Comparison of ENCODE assay signal across 20 cellular contexts in genomic region chr20:51309128-51309527, GRCh38.
DNase-seq lines count a peak whose midpoint lies in the region; ATAC-seq, FAIRE-seq and TF ChIP-seq lines count a peak whose summit lies in the region.
"Had no signal": no experiment of that assay in that cellular context is flagged by ENCODE, and none has a peak within 500 bp of the region (broad histone marks: within the 10 kb centered on the region; RNA-seq: fewer than 3 reads in every experiment).

No MANE protein-coding gene starts in this region.

- DNase-seq in A549 (ENCODE audit: low read depth in 1 of 2, low spot score in 1 of 2) (no peak), K562 (ENCODE audit: extremely low read depth in 1 of 4, low spot score in 3 of 4) (no peak), mesendoderm (no peak), NCI-H187 treated with DMSO at 0.1 percent for 48 hours (lab: John Stamatoyannopoulos, UW) (no peak), NCI-H1092 treated with DMSO at 0.1 percent for 48 hours (lab: John Stamatoyannopoulos, UW) (no peak), neural progenitor cell (ENCODE audit: low spot score) (no peak), MM.1S (no peak)
- DNase-seq: CD8-positive, alpha-beta T cell; COR-L47; DMS153; DND-41; GDM1; H9 had no signal

- TF ChIP-seq CTCF in A549 (IDR thresholded peaks at IDR 0.05): no peak
- no peak for TF ChIP-seq CTCF in K562 (IDR thresholded peaks at IDR 0.05 in 2 of 3, conservative IDR thresholded peaks at IDR 0.05 in 1 of 3; ENCODE audit: insufficient read depth in 2 of 3, low read depth in 1 of 3, low read length in 3 of 3)
- no peak for TF ChIP-seq CTCF in neural progenitor cell (IDR thresholded peaks at IDR 0.05)
- TF ChIP-seq CTCF in MM.1S (IDR thresholded peaks at IDR 0.05; ENCODE audit: low read length): no peak

- no peak overlapping the region for H2BK120ac ChIP-seq in mesendoderm (ENCODE audit: low read depth, low read length)

- H3K36me3 Mint-ChIP-seq in neural progenitor cell: no peaks in the 10 kb centered on the region
- H3K36me3 Mint-ChIP-seq: CD14-positive monocyte; CD8-positive, alpha-beta T cell; IgD-negative memory B cell had no signal

- no peak overlapping the region for H3K4me3 ChIP-seq in A549
- H3K4me3 ChIP-seq in HUES6 (ENCODE audit: low read depth, low read length): no peak overlapping the region
- H3K4me3 ChIP-seq in K562: no peak overlapping the region
- H3K4me3 ChIP-seq in mesendoderm (ENCODE audit: low read length): no peak overlapping the region
- H3K4me3 ChIP-seq in neural progenitor cell: no peak overlapping the region
- no peak overlapping the region for H3K4me3 ChIP-seq in MM.1S (ENCODE audit: low read length)
- H3K4me3 ChIP-seq: GM23338 had no signal

- no peak for FAIRE-seq in A549 (lab: Jason Lieb, UNC)
- FAIRE-seq in K562 (lab: Jason Lieb, UNC): no peak
- FAIRE-seq: D721Med, GM12892 had no signal

- H3K27me3 ChIP-seq in HUES6 (ENCODE audit: control insufficient read depth, insufficient read depth, low read length) (no peaks in the 10 kb centered on the region), K562 (ENCODE audit: control insufficient read depth in 2 of 2, insufficient read depth in 2 of 2, low read length in 2 of 2) (peaks cover 3 to 17% of the 10 kb centered on the region in 2 experiments; a peak in 3 of 5 replicates), mesendoderm (ENCODE audit: insufficient read depth, low read length, poor library complexity) (no peaks in the 10 kb centered on the region), neural progenitor cell (no peaks in the 10 kb centered on the region), MM.1S (replicated peaks; ENCODE audit: insufficient read depth, low read length) (no peaks in the 10 kb centered on the region)

- H3K4ac ChIP-seq in mesendoderm (ENCODE audit: low read depth, low read length): peak overlapping the region; percentile 67

- no peaks in the 10 kb centered on the region for H3K9me1 ChIP-seq in K562 (ENCODE audit: control insufficient read depth, insufficient read depth, low read length)

- H2AK5ac ChIP-seq in mesendoderm (ENCODE audit: low read length): peak overlapping the region; percentile 25

- no peak for TF ChIP-seq EP300 in A549 (IDR thresholded peaks at IDR 0.05)
- TF ChIP-seq EP300 in K562 (IDR thresholded peaks at IDR 0.05; ENCODE audit: low read length): no peak

- peaks cover 9% of the 10 kb centered on the region for H3K9me3 Mint-ChIP-seq in neural progenitor cell
- H3K9me3 Mint-ChIP-seq: CD8-positive, alpha-beta T cell; IgD-negative memory B cell had no signal

- peak overlapping the region; percentile 89 for H3K18ac ChIP-seq in mesendoderm (ENCODE audit: low read length)

- H3K56ac ChIP-seq in mesendoderm (ENCODE audit: low read length): peak overlapping the region; percentile 44

- H3K27ac ChIP-seq in A549 (peak overlapping the region; percentile 43 to 54; a peak in 2 of 6 replicates), HUES6 (ENCODE audit: low read depth, low read length) (no peak overlapping the region; the same call in 1 of the 2 replicates), K562 (ENCODE audit: extremely low read depth, low read depth, low read length) (no peak overlapping the region), mesendoderm (ENCODE audit: low read depth, low read length) (peak overlapping the region; percentile 30), neural progenitor cell (no peak overlapping the region), MM.1S (ENCODE audit: low read length) (no peak overlapping the region)
- H3K27ac ChIP-seq: HL-60 had no signal

- POLR2A ChIA-PET in A549 (lab: Yijun Ruan, JAX) (no interaction called here), K562 (lab: Yijun Ruan, JAX) (interaction anchor here (1.0 kb wide), 1 partner anchor 245 kb away, joined by 3 read pairs; no protein-coding TSS in a partner anchor)

- CTCF ChIA-PET in A549 (lab: Yijun Ruan, JAX): interaction anchor here (0.5 to 17.1 kb wide), 19 partner anchors 7 to 515 kb away, joined by 3 to 565 read pairs (median 6); partner anchors contain the start of gene BCAS4
- CTCF ChIA-PET in K562 (lab: Yijun Ruan, JAX; ENCODE audit: low intra/inter-chr PET ratio): no interaction called here

- H3K9me3 ChIP-seq in A549 (peaks cover under 1% of the 10 kb centered on the region; the same call in 1 of the 3 replicates), HUES6 (ENCODE audit: control insufficient read depth, insufficient read depth, low read depth, low read length) (peaks cover 27% of the 10 kb centered on the region), K562 (replicated peaks; ENCODE audit: control insufficient read depth, insufficient read depth, low read depth, low read length) (no peaks in the 10 kb centered on the region), neural progenitor cell (ENCODE audit: low read depth) (no peaks in the 10 kb centered on the region), MM.1S (replicated peaks; ENCODE audit: insufficient read depth, low read length) (no peaks in the 10 kb centered on the region)

- H2BK5ac ChIP-seq in mesendoderm (ENCODE audit: low read length): peak overlapping the region; percentile 70

- H4K20me1 ChIP-seq in K562 (replicated peaks; ENCODE audit: control insufficient read depth, insufficient read depth, low read length) (no peaks in the 10 kb centered on the region), neural progenitor cell (ENCODE audit: low read depth) (no peaks in the 10 kb centered on the region), MM.1S (ENCODE audit: insufficient read depth, low read length) (no peaks in the 10 kb centered on the region)

- H3K79me2 ChIP-seq in K562 (ENCODE audit: control insufficient read depth, insufficient read depth, low read length) (no peaks in the 10 kb centered on the region), mesendoderm (ENCODE audit: control insufficient read depth, insufficient read depth, low read length) (no peaks in the 10 kb centered on the region), neural progenitor cell (ENCODE audit: low read depth) (no peaks in the 10 kb centered on the region), MM.1S (ENCODE audit: low read length) (no peaks in the 10 kb centered on the region)

- peaks cover 16% of the 10 kb centered on the region for H3K27me3 Mint-ChIP-seq in neural progenitor cell (ENCODE audit: insufficient read depth, low read depth)

- H3K36me3 ChIP-seq in HUES6 (ENCODE audit: control insufficient read depth, insufficient read depth, low read length): no peaks in the 10 kb centered on the region
- no peaks in the 10 kb centered on the region for H3K36me3 ChIP-seq in K562 (ENCODE audit: control insufficient read depth, insufficient read depth, low read length)
- no peaks in the 10 kb centered on the region for H3K36me3 ChIP-seq in mesendoderm (ENCODE audit: control insufficient read depth, insufficient read depth, low read length)
- H3K36me3 ChIP-seq in neural progenitor cell: no peaks in the 10 kb centered on the region
- no peaks in the 10 kb centered on the region for H3K36me3 ChIP-seq in MM.1S (replicated peaks; ENCODE audit: insufficient read depth, low read length)

- H3K79me1 ChIP-seq in mesendoderm (ENCODE audit: low read length): no peaks in the 10 kb centered on the region

- H4K8ac ChIP-seq in mesendoderm (ENCODE audit: low read depth, low read length): no peak overlapping the region

- no peak overlapping the region for H3K27ac Mint-ChIP-seq in neural progenitor cell
- H3K27ac Mint-ChIP-seq: CD14-positive monocyte; CD8-positive, alpha-beta T cell; GM23338 had no signal

- peaks cover 31% of the 10 kb centered on the region for H3K4me1 Mint-ChIP-seq in neural progenitor cell

- no peak overlapping the region for H3K4me3 Mint-ChIP-seq in neural progenitor cell
- H3K4me3 Mint-ChIP-seq: CD8-positive, alpha-beta T cell; GM23338; H9 had no signal

- no TSS peak for BruUV-seq in K562 (replicated peaks; lab: Mats Ljungman, UMichigan)

- H3F3A ChIP-seq in neural progenitor cell (ENCODE audit: low read depth): peaks cover 20% of the 10 kb centered on the region
- H3F3A ChIP-seq in MM.1S (ENCODE audit: insufficient read depth, low read length): no peaks in the 10 kb centered on the region

- H2AFZ ChIP-seq in K562 (ENCODE audit: low read depth, low read length) (no peak overlapping the region), neural progenitor cell (replicated peaks) (no peak overlapping the region), MM.1S (ENCODE audit: low read length) (no peak overlapping the region)
- H2AFZ ChIP-seq: GM23338 had no signal

- no peak overlapping the region for H3K4me2 ChIP-seq in A549
- H3K4me2 ChIP-seq in K562 (ENCODE audit: insufficient read depth, low read length): no peak overlapping the region
- no peak overlapping the region for H3K4me2 ChIP-seq in mesendoderm (ENCODE audit: low read length)
- H3K4me2 ChIP-seq in neural progenitor cell: no peak overlapping the region
- no peak overlapping the region for H3K4me2 ChIP-seq in MM.1S (ENCODE audit: low read depth, low read length)

- no peak for TF ChIP-seq POLR2A in A549 (IDR thresholded peaks at IDR 0.05; ENCODE audit: low read length)
- TF ChIP-seq POLR2A in K562 (conservative IDR thresholded peaks at IDR 0.05): no peak

- ATAC-seq in A549 (no peak), K562 (no peak)
- ATAC-seq: CD8-positive, alpha-beta T cell; GM23338 had no signal

- H2BK15ac ChIP-seq in mesendoderm (replicated peaks; ENCODE audit: low read depth): no peak overlapping the region

- H3K4me1 ChIP-seq in A549: 0 out of 3 replicates have a peak, but pooled peaks cover 3% of the 10 kb centered on the region
- H3K4me1 ChIP-seq in HUES6 (ENCODE audit: control insufficient read depth, insufficient read depth, low read length): peaks cover 55% of the 10 kb centered on the region
- peaks cover 0 to 5% of the 10 kb centered on the region in 2 experiments; a peak in 1 of 5 replicates for H3K4me1 ChIP-seq in K562 (replicated peaks in 1 of 2; ENCODE audit: control insufficient read depth in 2 of 2, insufficient read depth in 2 of 2, low read length in 2 of 2)
- peaks cover 30% of the 10 kb centered on the region for H3K4me1 ChIP-seq in mesendoderm (ENCODE audit: control insufficient read depth, low read depth, low read length)
- H3K4me1 ChIP-seq in neural progenitor cell: peaks cover 36% of the 10 kb centered on the region
- no peaks in the 10 kb centered on the region for H3K4me1 ChIP-seq in MM.1S (ENCODE audit: low read length)

- intact Hi-C loops in K562 (cut with micrococcal nuclease): loop anchor here (10.0 kb wide), 1 partner anchor 514 kb away; the partner anchor contains the start of gene BCAS4

- H3K9me2 ChIP-seq in MM.1S (replicated peaks; ENCODE audit: insufficient read depth, low read length): no peaks in the 10 kb centered on the region

- H3K9ac ChIP-seq in HUES6 (ENCODE audit: low read length) (peak overlapping the region; percentile 46), K562 (ENCODE audit: insufficient read depth in 1 of 2, low read depth in 2 of 2, low read length in 2 of 2) (no peak overlapping the region), mesendoderm (ENCODE audit: low read length) (no peak overlapping the region), neural progenitor cell (no peak overlapping the region), MM.1S (ENCODE audit: low read length) (no peak overlapping the region)

- no peak overlapping the region for H3K23ac ChIP-seq in mesendoderm (ENCODE audit: low read length)

- TF ChIP-seq RAD21 in A549 (conservative IDR thresholded peaks at IDR 0.05 in 1 of 2, IDR thresholded peaks at IDR 0.05 in 1 of 2): no peak
- TF ChIP-seq RAD21 in K562 (CRISPR knock-in tag; conservative IDR thresholded peaks at IDR 0.05 in 1 of 2, IDR thresholded peaks at IDR 0.05 in 1 of 2): no peak

- no peak overlapping the region for H4K5ac ChIP-seq in mesendoderm (ENCODE audit: low read length)

- in situ Hi-C loops in K562 (cut with MboI): loop anchor here (5.0 to 10.0 kb wide), 2 partner anchors 322 to 514 kb away; partner anchors contain the start of gene BCAS4

- WGBS in A549 (ENCODE audit: missing lambda C conversion rate): 71% methylated on average over 2 of the region's 2 CpGs
- 0% methylated on average over 2 of the region's 2 CpGs for WGBS in K562 (ENCODE audit: insufficient coverage, low coverage, missing lambda C conversion rate)
- no CpG with 5 or more reads among the region's 2 CpGs for WGBS in mesendoderm (ENCODE audit: extremely low coverage, insufficient coverage, low lambda C conversion rate)

Comparison
In these comparisons a context has a peak if more than half of its experiments do, and no peak if none do; other contexts are left out.
1. H3K27ac ChIP-seq: peak in A549 (2 of 2) and mesendoderm (single experiment); none in HUES6 (single experiment), K562 (single experiment), neural progenitor cell (single experiment) and MM.1S (single experiment).